28 cellular contexts compared by ENCODE assay signal in the genomic region with DNA sequence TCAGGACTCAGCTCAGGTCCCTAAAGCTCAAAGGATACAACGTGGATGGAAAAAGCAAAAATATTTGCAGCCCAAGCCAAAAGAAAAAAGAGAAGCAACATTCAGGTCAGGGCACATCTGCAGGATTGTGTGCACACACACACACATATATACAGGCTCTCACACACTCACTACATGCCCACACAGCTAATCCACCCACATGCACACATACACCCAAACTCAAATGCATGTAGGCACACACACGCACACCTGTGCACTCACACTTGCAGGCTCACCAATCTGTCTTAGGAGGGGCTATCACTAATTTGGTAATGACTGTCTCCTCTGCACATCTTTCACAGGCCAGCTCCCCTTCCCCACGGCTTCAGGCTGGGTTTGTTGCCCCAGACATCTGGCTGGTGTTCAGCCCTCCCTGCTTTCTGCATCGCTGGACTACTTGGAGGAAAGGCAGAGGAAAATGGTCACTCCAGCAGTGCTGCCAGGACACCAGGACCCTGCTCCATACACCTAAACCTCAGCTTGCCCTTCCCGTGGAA.
"Had no signal": no experiment of that assay in that cellular context is flagged by ENCODE, and none has a peak within 500 bp of the region (broad histone marks: within the 10 kb centered on the region; RNA-seq: fewer than 3 reads in every experiment).

No MANE protein-coding gene starts in this region.

- DNase-seq: activated CD4-positive, alpha-beta T cell treated with anti-CD3 and anti-CD28 coated beads for 48 hours; activated CD4-positive, alpha-beta T cell treated with anti-CD3 and anti-CD28 coated beads, Interleukin-2, amount 50 U/mL, for 48 hours; activated CD8-positive, alpha-beta memory T cell treated with anti-CD3 and anti-CD28 coated beads for 24 hours; activated CD8-positive, alpha-beta memory T cell treated with anti-CD3 and anti-CD28 coated beads, Interleukin-2, amount 50 U/mL, for 48 hours; activated gamma-delta T cell treated with Interleukin-2 at 50 U/mL for 16 hours; activated naive CD8-positive, alpha-beta T cell treated with anti-CD3 and anti-CD28 coated beads, Interleukin-2, amount 50 U/mL, for 24 hours; activated T-cell treated with anti-CD3 and anti-CD28 coated beads, Interleukin-2, amount 50 U/mL, for 24 hours; amygdala; dermis blood vessel endothelial cell; effector CD4-positive, alpha-beta T cell; heart left ventricle; hypothalamus; immature natural killer cell; kidney; naive B cell; nephron progenitor cell; occipital lobe; right cardiac atrium; spleen; stimulated activated naive CD4-positive, alpha-beta T cell; testis; transverse colon had no signal

- H3K4me3 ChIP-seq: breast epithelium, heart left ventricle, spleen, testis, transverse colon had no signal

- H3K36me3 ChIP-seq: breast epithelium, heart left ventricle, spleen, transverse colon, WERI-Rb-1 had no signal

- H3K27me3 ChIP-seq: breast epithelium, heart left ventricle, testis, transverse colon had no signal

- H3K27ac ChIP-seq: breast epithelium, heart left ventricle, spleen, testis, transverse colon, WERI-Rb-1 had no signal

- H3K36me3 Mint-ChIP-seq: activated naive CD4-positive, alpha-beta T cell treated with anti-CD3 and anti-CD28 coated beads, Interleukin-2, amount 50 U/mL, for 24 hours; immature natural killer cell; mesothelial cell of epicardium; naive B cell had no signal

- H3K9me3 Mint-ChIP-seq: activated naive CD4-positive, alpha-beta T cell treated with anti-CD3 and anti-CD28 coated beads, Interleukin-2, amount 50 U/mL, for 24 hours; activated naive CD8-positive, alpha-beta T cell treated with anti-CD3 and anti-CD28 coated beads, Interleukin-2, amount 50 U/mL, for 24 hours; activated T-cell treated with anti-CD3 and anti-CD28 coated beads, Interleukin-2, amount 50 U/mL, for 24 hours; immature natural killer cell; mesothelial cell of epicardium; nephron progenitor cell had no signal

- H3K4me1 Mint-ChIP-seq: activated naive CD4-positive, alpha-beta T cell treated with anti-CD3 and anti-CD28 coated beads, Interleukin-2, amount 50 U/mL, for 24 hours; activated naive CD8-positive, alpha-beta T cell treated with anti-CD3 and anti-CD28 coated beads, Interleukin-2, amount 50 U/mL, for 24 hours; naive B cell had no signal

- ATAC-seq: activated CD4-positive, CD25-positive, alpha-beta regulatory T cell treated with anti-CD3 and anti-CD28 coated beads, Interleukin-2, amount 50 U/mL, for 24 hours; activated naive CD8-positive, alpha-beta T cell treated with anti-CD3 and anti-CD28 coated beads, Interleukin-2, amount 50 U/mL, for 24 hours; activated T-helper 17 cell treated with anti-CD3 and anti-CD28 coated beads, Interleukin-2, amount 50 U/mL, for 72 hours had no signal

- H3K4me1 ChIP-seq: breast epithelium, spleen, testis, transverse colon had no signal

- H3K4me3 Mint-ChIP-seq: activated naive CD4-positive, alpha-beta T cell treated with anti-CD3 and anti-CD28 coated beads, Interleukin-2, amount 50 U/mL, for 24 hours; activated naive CD8-positive, alpha-beta T cell treated with anti-CD3 and anti-CD28 coated beads, Interleukin-2, amount 50 U/mL, for 24 hours; activated T-cell treated with anti-CD3 and anti-CD28 coated beads, Interleukin-2, amount 50 U/mL, for 24 hours; activated T-helper 17 cell treated with anti-CD3 and anti-CD28 coated beads, Interleukin-2, amount 50 U/mL, for 72 hours; immature natural killer cell; mesothelial cell of epicardium; naive B cell; nephron progenitor cell had no signal

- H3K27ac Mint-ChIP-seq: activated naive CD4-positive, alpha-beta T cell treated with anti-CD3 and anti-CD28 coated beads, Interleukin-2, amount 50 U/mL, for 24 hours; activated naive CD8-positive, alpha-beta T cell treated with anti-CD3 and anti-CD28 coated beads, Interleukin-2, amount 50 U/mL, for 24 hours; activated T-cell treated with anti-CD3 and anti-CD28 coated beads, Interleukin-2, amount 50 U/mL, for 24 hours; activated T-helper 17 cell treated with anti-CD3 and anti-CD28 coated beads, Interleukin-2, amount 50 U/mL, for 72 hours; immature natural killer cell; mesothelial cell of epicardium had no signal

- H3K9me3 ChIP-seq: breast epithelium, heart left ventricle, spleen, testis, transverse colon had no signal
